1 cellular context compared by ENCODE assay signal in genomic region chr1:198691063-198691462, GRCh38.
TF ChIP-seq lines count a peak whose summit lies in the region.

No MANE protein-coding gene starts in this region.

TF ChIP-seq in WTC11, 78 proteins besides CTCF, POLR2A, EP300 and RAD21 (continued from another document):
- TF ChIP-seq, protein P1, sequence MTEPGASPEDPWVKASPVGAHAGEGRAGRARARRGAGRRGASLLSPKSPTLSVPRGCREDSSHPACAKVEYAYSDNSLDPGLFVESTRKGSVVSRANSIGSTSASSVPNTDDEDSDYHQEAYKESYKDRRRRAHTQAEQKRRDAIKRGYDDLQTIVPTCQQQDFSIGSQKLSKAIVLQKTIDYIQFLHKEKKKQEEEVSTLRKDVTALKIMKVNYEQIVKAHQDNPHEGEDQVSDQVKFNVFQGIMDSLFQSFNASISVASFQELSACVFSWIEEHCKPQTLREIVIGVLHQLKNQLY (CRISPR knock-in tag; IDR thresholded peaks at IDR 0.05), result no peak
- no peak for TF ChIP-seq PRDM15 (CRISPR knock-in tag; IDR thresholded peaks at IDR 0.05)
- TF ChIP-seq, protein P2, sequence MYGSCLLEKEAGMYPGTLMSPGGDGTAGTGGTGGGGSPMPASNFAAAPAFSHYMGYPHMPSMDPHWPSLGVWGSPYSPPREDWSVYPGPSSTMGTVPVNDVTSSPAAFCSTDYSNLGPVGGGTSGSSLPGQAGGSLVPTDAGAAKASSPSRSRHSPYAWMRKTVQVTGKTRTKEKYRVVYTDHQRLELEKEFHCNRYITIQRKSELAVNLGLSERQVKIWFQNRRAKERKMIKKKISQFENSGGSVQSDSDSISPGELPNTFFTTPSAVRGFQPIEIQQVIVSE (CRISPR knock-in tag; IDR thresholded peaks at IDR 0.05; ENCODE audit: borderline replicate concordance), result no peak
- TF ChIP-seq, protein P3, sequence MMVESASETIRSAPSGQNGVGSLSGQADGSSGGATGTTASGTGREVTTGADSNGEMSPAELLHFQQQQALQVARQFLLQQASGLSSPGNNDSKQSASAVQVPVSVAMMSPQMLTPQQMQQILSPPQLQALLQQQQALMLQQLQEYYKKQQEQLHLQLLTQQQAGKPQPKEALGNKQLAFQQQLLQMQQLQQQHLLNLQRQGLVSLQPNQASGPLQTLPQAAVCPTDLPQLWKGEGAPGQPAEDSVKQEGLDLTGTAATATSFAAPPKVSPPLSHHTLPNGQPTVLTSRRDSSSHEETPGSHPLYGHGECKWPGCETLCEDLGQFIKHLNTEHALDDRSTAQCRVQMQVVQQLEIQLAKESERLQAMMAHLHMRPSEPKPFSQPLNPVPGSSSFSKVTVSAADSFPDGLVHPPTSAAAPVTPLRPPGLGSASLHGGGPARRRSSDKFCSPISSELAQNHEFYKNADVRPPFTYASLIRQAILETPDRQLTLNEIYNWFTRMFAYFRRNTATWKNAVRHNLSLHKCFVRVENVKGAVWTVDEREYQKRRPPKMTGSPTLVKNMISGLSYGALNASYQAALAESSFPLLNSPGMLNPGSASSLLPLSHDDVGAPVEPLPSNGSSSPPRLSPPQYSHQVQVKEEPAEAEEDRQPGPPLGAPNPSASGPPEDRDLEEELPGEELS (CRISPR knock-in tag; IDR thresholded peaks at IDR 0.05), result no peak
